1 cellular context compared by ENCODE assay signal in the genomic region with DNA sequence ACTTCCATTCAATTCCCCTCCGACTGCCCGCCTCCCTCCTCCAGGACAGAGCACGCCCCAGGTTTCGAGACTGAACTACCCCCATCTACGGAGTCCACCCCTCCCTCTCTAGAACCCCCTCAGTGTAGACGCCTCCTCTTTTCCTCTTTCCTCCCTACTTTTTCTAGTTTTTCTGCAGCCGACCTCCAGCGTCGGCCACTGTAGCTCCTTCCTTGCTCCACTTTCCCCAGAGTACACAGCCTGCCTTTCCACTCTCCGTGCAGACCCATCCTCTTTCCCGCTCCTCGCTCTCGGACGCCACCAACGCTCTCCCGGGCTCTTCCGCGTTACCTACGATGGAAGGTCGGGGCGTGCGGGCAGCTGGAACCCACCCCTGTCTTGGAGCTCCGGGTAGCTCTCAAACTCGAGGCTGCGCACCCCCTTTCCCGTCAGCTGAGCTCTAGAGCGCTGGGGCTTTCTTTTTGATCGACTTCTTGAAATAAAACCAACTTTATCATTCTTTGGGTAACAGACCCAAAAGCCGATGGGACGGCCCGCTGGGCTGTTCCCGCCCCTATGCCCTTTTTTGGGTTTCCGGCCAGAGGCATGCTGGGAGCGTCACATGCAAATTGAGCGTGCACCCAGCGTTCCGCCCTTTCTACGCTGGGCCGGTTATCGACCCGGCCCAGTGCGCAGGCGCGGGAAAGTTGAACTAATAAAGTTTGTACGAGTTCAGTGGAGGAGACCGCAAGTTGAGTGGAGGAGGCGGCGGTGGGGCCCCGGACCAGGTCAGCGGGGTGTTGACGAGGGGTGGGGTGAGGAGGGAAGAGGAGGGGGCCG.
A peak's percentile ranks its signal among the peaks of the same experiment; 100 is the strongest.
TF ChIP-seq lines count a peak whose summit lies in the region.

A gene with protein sequence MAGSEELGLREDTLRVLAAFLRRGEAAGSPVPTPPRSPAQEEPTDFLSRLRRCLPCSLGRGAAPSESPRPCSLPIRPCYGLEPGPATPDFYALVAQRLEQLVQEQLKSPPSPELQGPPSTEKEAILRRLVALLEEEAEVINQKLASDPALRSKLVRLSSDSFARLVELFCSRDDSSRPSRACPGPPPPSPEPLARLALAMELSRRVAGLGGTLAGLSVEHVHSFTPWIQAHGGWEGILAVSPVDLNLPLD (plus strand): TSS at position 633 of the 819 bp plus-strand sequence. CDS start 760 bp downstream, outside the sequence.
A gene with protein sequence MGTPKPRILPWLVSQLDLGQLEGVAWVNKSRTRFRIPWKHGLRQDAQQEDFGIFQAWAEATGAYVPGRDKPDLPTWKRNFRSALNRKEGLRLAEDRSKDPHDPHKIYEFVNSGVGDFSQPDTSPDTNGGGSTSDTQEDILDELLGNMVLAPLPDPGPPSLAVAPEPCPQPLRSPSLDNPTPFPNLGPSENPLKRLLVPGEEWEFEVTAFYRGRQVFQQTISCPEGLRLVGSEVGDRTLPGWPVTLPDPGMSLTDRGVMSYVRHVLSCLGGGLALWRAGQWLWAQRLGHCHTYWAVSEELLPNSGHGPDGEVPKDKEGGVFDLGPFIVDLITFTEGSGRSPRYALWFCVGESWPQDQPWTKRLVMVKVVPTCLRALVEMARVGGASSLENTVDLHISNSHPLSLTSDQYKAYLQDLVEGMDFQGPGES (minus strand): TSS at position 557 of the 819 bp plus-strand sequence. CDS start 1,019 bp downstream, outside the sequence.

TF ChIP-seq in Ishikawa, 13 proteins besides CTCF, POLR2A, EP300 and RAD21 (continued from another document):
- TF ChIP-seq, protein P1, sequence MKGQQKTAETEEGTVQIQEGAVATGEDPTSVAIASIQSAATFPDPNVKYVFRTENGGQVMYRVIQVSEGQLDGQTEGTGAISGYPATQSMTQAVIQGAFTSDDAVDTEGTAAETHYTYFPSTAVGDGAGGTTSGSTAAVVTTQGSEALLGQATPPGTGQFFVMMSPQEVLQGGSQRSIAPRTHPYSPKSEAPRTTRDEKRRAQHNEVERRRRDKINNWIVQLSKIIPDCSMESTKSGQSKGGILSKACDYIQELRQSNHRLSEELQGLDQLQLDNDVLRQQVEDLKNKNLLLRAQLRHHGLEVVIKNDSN (IDR thresholded peaks at IDR 0.05), result no peak
- TF ChIP-seq NFIC (IDR thresholded peaks at IDR 0.05), result 0 out of 2 replicates have a peak, but pooled peaks have one; percentile 9
- peak; percentile 26; the same call in 1 of the 2 replicates for TF ChIP-seq YY1 (IDR thresholded peaks at IDR 0.05; ENCODE audit: low read depth)
- TF ChIP-seq TCF12 (IDR thresholded peaks at IDR 0.05; ENCODE audit: low read depth), result peak; percentile 31; the same call in 1 of the 2 replicates
